Comparison of ENCODE assay signal across 34 cellular contexts in genomic region chr13:71968025-71968424, GRCh38.
DNase-seq lines count a peak whose midpoint lies in the region; ATAC-seq and TF ChIP-seq lines count a peak whose summit lies in the region.
"Had no signal": no experiment of that assay in that cellular context is flagged by ENCODE, and none has a peak within 500 bp of the region (broad histone marks: within the 10 kb centered on the region; RNA-seq: fewer than 3 reads in every experiment).

No MANE protein-coding gene starts in this region.

- no peaks in the 10 kb centered on the region for H3K27me3 ChIP-seq in GM23338 (ENCODE audit: insufficient read depth)
- H3K27me3 ChIP-seq in neural progenitor cell: no peaks in the 10 kb centered on the region
- H3K27me3 ChIP-seq: BLaER1 treated with 17β-estradiol and CSF1 and Interleukin-3, amounts not matched to agents 10 nM and 100 nM; body of pancreas; esophagus squamous epithelium; gastrocnemius medialis; spleen had no signal

- no peak overlapping the region for H2AFZ ChIP-seq in GM23338
- H2AFZ ChIP-seq in neural progenitor cell (replicated peaks): no peak overlapping the region

- no peaks in the 10 kb centered on the region for H3K9me3 ChIP-seq in neural progenitor cell (ENCODE audit: low read depth)
- H3K9me3 ChIP-seq: BLaER1 treated with 17β-estradiol and CSF1 and Interleukin-3, amounts not matched to agents 10 nM and 100 nM; body of pancreas; esophagus squamous epithelium; gastrocnemius medialis; HAP-1; spleen had no signal

- peaks cover 11% of the 10 kb centered on the region; the same call in 1 of the 2 replicates for H3K4me1 ChIP-seq in GM23338 (ENCODE audit: insufficient read depth)
- peaks cover 22% of the 10 kb centered on the region for H3K4me1 ChIP-seq in neural progenitor cell
- H3K4me1 ChIP-seq: BLaER1 treated with 17β-estradiol and CSF1 and Interleukin-3, amounts not matched to agents 10 nM and 100 nM; body of pancreas; esophagus squamous epithelium; gastrocnemius medialis; spleen had no signal

- H3K27me3 Mint-ChIP-seq in GM23338 (ENCODE audit: insufficient read depth, low read depth, poor library complexity) (no peaks in the 10 kb centered on the region), neural progenitor cell (ENCODE audit: insufficient read depth, low read depth) (no peaks in the 10 kb centered on the region)
- no peaks in the 10 kb centered on the region for H3K27me3 Mint-ChIP-seq in stimulated activated naive CD8-positive, alpha-beta T cell treated with anti-CD3 and anti-CD28 coated beads, Interleukin-15, amount 100 ng/mL, for 72 hours
- H3K27me3 Mint-ChIP-seq: activated naive CD8-positive, alpha-beta T cell treated with anti-CD3 and anti-CD28 coated beads, Interleukin-2, amount 10 ng/mL, durations not matched to agents 7 days and 5 days; IgD-negative memory B cell had no signal

- H3K4me3 ChIP-seq in GM23338 (no peak overlapping the region), astrocyte of the cerebellum (ENCODE audit: low read depth, low read length) (no peak overlapping the region), neural progenitor cell (no peak overlapping the region)
- H3K4me3 ChIP-seq: BLaER1 treated with 17β-estradiol and CSF1 and Interleukin-3, amounts not matched to agents 10 nM and 100 nM; body of pancreas; esophagus squamous epithelium; gastrocnemius medialis; HAP-1; spleen had no signal

- H3K27ac ChIP-seq in GM23338 (ENCODE audit: low read depth): peak overlapping the region; percentile 56; the same call in 1 of the 2 replicates
- H3K27ac ChIP-seq in neural progenitor cell: no peak overlapping the region
- H3K27ac ChIP-seq: BLaER1 treated with 17β-estradiol and CSF1 and Interleukin-3, amounts not matched to agents 10 nM and 100 nM; body of pancreas; esophagus squamous epithelium; gastrocnemius medialis; HL-60; spleen had no signal

- intact Hi-C loops in posterior vena cava (cut with DNase I): no loop called here

- H3K36me3 Mint-ChIP-seq in GM23338 (ENCODE audit: low read depth) (no peaks in the 10 kb centered on the region), neural progenitor cell (no peaks in the 10 kb centered on the region)
- H3K36me3 Mint-ChIP-seq: activated naive CD8-positive, alpha-beta T cell treated with anti-CD3 and anti-CD28 coated beads, Interleukin-2, amount 10 ng/mL, durations not matched to agents 7 days and 5 days; IgD-negative memory B cell; stimulated activated effector memory CD8-positive, alpha-beta T cell treated with anti-CD3 and anti-CD28 coated beads, Interleukin-12 subunit alpha, Interleukin-12 subunit beta, amount 100 ng/mL, for 72 hours had no signal

- H3K4me3 Mint-ChIP-seq in GM23338: no peak overlapping the region; the same call in 2 of the 3 replicates
- H3K4me3 Mint-ChIP-seq in neural progenitor cell: no peak overlapping the region
- no peak overlapping the region for H3K4me3 Mint-ChIP-seq in stimulated activated naive CD8-positive, alpha-beta T cell treated with anti-CD3 and anti-CD28 coated beads, Interleukin-15, amount 100 ng/mL, for 72 hours
- H3K4me3 Mint-ChIP-seq: activated CD8-positive, alpha-beta T cell treated with anti-CD3 and anti-CD28 coated beads for 36 hours; activated naive CD8-positive, alpha-beta T cell treated with anti-CD3 and anti-CD28 coated beads, Interleukin-2, amount 10 ng/mL, durations not matched to agents 7 days and 5 days; IgD-negative memory B cell; stimulated activated effector memory CD8-positive, alpha-beta T cell treated with anti-CD3 and anti-CD28 coated beads, Interleukin-12 subunit alpha, Interleukin-12 subunit beta, amount 100 ng/mL, for 72 hours had no signal

- H3K9me3 Mint-ChIP-seq in GM23338 (no peaks in the 10 kb centered on the region), neural progenitor cell (no peaks in the 10 kb centered on the region)
- H3K9me3 Mint-ChIP-seq in stimulated activated naive CD8-positive, alpha-beta T cell treated with anti-CD3 and anti-CD28 coated beads, Interleukin-15, amount 100 ng/mL, for 72 hours: peaks cover 0 to 6% of the 10 kb centered on the region in 2 donors
- H3K9me3 Mint-ChIP-seq: activated naive CD8-positive, alpha-beta T cell treated with anti-CD3 and anti-CD28 coated beads, Interleukin-2, amount 10 ng/mL, durations not matched to agents 7 days and 5 days had no signal

- DNase-seq in GM23338 (ENCODE audit: low spot score) (peak; percentile 78), astrocyte of the cerebellum (ENCODE audit: low read depth) (peak; percentile 15), glomerular endothelial cell (ENCODE audit: extremely low read depth, low read depth, low spot score) (peak; percentile 27), neural progenitor cell (ENCODE audit: low spot score) (peak; percentile 77), GDM1 (lab: John Stamatoyannopoulos, UW) (no peak), posterior vena cava (ENCODE audit: low spot score) (no peak)
- no peak for DNase-seq in stimulated activated naive CD8-positive, alpha-beta T cell treated with anti-CD3 and anti-CD28 coated beads, Interleukin-15, amount 100 ng/mL, for 72 hours
- DNase-seq: activated CD8-positive, alpha-beta T cell treated with anti-CD3 and anti-CD28 coated beads for 36 hours; activated effector memory CD4-positive, alpha-beta T cell treated with Interleukin-2 at 50 U/mL for 16 hours; activated naive CD8-positive, alpha-beta T cell treated with anti-CD3 and anti-CD28 coated beads, Interleukin-2, amount 10 ng/mL, durations not matched to agents 7 days and 5 days; body of pancreas; COR-L47; DMS79 treated with DMSO at 0.1 percent for 48 hours; effector CD8-positive, alpha-beta T cell; esophagus squamous epithelium; gastrocnemius medialis; hippocampal formation; kidney glomerular epithelial cell; mammary epithelial cell; NCI-H2081 treated with DMSO at 0.1 percent for 48 hours; NCI-H82; occipital lobe; PC-3; SHP77; spleen; stimulated activated CD4-positive, alpha-beta T cell treated with anti-CD3 and anti-CD28 coated beads, Interleukin-2, amount 100 ng/mL, for 48 hours; T-helper 1 cell had no signal

- H3K79me2 ChIP-seq in GM23338 (replicated peaks; ENCODE audit: insufficient read depth) (no peaks in the 10 kb centered on the region), neural progenitor cell (ENCODE audit: low read depth) (no peaks in the 10 kb centered on the region)

- no peaks in the 10 kb centered on the region for H4K20me1 ChIP-seq in GM23338 (replicated peaks; ENCODE audit: insufficient read depth)
- H4K20me1 ChIP-seq in neural progenitor cell (ENCODE audit: low read depth): no peaks in the 10 kb centered on the region
- H4K20me1 ChIP-seq: BLaER1 treated with 17β-estradiol and CSF1 and Interleukin-3, amounts not matched to agents 10 nM and 100 nM had no signal

- no peak for TF ChIP-seq CTCF in GM23338 (conservative IDR thresholded peaks at IDR 0.05; ENCODE audit: low read depth in 2 of 2)
- no peak for TF ChIP-seq CTCF in astrocyte of the cerebellum (IDR thresholded peaks at IDR 0.05; ENCODE audit: low read depth, low read length, missing control alignments)
- TF ChIP-seq CTCF in neural progenitor cell (IDR thresholded peaks at IDR 0.05): no peak

- ATAC-seq in GM23338 (peak; percentile 90), HG02973 (IDR thresholded peaks at IDR 0.05; ENCODE audit: unreplicated experiment) (no peak)
- ATAC-seq in stimulated activated naive CD8-positive, alpha-beta T cell treated with anti-CD3 and anti-CD28 coated beads, Interleukin-15, amount 100 ng/mL, for 72 hours: no peak
- ATAC-seq: activated CD4-positive, CD25-positive, alpha-beta regulatory T cell treated with anti-CD3 and anti-CD28 coated beads, Interleukin-2, amount 50 U/mL, for 24 hours; activated CD8-positive, alpha-beta T cell treated with anti-CD3 and anti-CD28 coated beads for 36 hours; body of pancreas; gastrocnemius medialis; PC-3; stimulated activated effector memory CD8-positive, alpha-beta T cell treated with anti-CD3 and anti-CD28 coated beads, Interleukin-12 subunit alpha, Interleukin-12 subunit beta, amount 100 ng/mL, for 72 hours had no signal

- H3K4me1 Mint-ChIP-seq in GM23338 (peaks cover 26% of the 10 kb centered on the region), neural progenitor cell (peaks cover 7% of the 10 kb centered on the region)
- H3K4me1 Mint-ChIP-seq in stimulated activated naive CD8-positive, alpha-beta T cell treated with anti-CD3 and anti-CD28 coated beads, Interleukin-15, amount 100 ng/mL, for 72 hours: no peaks in the 10 kb centered on the region
- H3K4me1 Mint-ChIP-seq: activated naive CD8-positive, alpha-beta T cell treated with anti-CD3 and anti-CD28 coated beads, Interleukin-2, amount 10 ng/mL, durations not matched to agents 7 days and 5 days; stimulated activated effector memory CD8-positive, alpha-beta T cell treated with anti-CD3 and anti-CD28 coated beads, Interleukin-12 subunit alpha, Interleukin-12 subunit beta, amount 100 ng/mL, for 72 hours had no signal

- H3K9me2 ChIP-seq in GM23338 (ENCODE audit: insufficient read depth): no peaks in the 10 kb centered on the region

- H3K36me3 ChIP-seq in GM23338 (ENCODE audit: insufficient read depth): no peaks in the 10 kb centered on the region
- no peaks in the 10 kb centered on the region for H3K36me3 ChIP-seq in neural progenitor cell
- H3K36me3 ChIP-seq: BLaER1 treated with 17β-estradiol and CSF1 and Interleukin-3, amounts not matched to agents 10 nM and 100 nM; esophagus squamous epithelium; gastrocnemius medialis; HAP-1; spleen had no signal

- H3K9ac ChIP-seq in neural progenitor cell: no peak overlapping the region
- H3K9ac ChIP-seq: BLaER1 treated with 17β-estradiol and CSF1 and Interleukin-3, amounts not matched to agents 10 nM and 100 nM had no signal

- no peak overlapping the region for H3K4me2 ChIP-seq in GM23338
- H3K4me2 ChIP-seq in neural progenitor cell: peak overlapping the region; percentile 11
- H3K4me2 ChIP-seq: BLaER1 treated with 17β-estradiol and CSF1 and Interleukin-3, amounts not matched to agents 10 nM and 100 nM had no signal

- in situ Hi-C loops in astrocyte of the cerebellum (cut with HindIII; ENCODE audit: low sequenced_read_pairs): no loop called here

- H3F3A ChIP-seq in GM23338 (replicated peaks; ENCODE audit: low read depth): no peaks in the 10 kb centered on the region
- no peaks in the 10 kb centered on the region for H3F3A ChIP-seq in neural progenitor cell (ENCODE audit: low read depth)

- H3K27ac Mint-ChIP-seq in GM23338 (peak overlapping the region; percentile 90), neural progenitor cell (no peak overlapping the region)
- no peak overlapping the region for H3K27ac Mint-ChIP-seq in stimulated activated naive CD8-positive, alpha-beta T cell treated with anti-CD3 and anti-CD28 coated beads, Interleukin-15, amount 100 ng/mL, for 72 hours
- H3K27ac Mint-ChIP-seq: activated CD8-positive, alpha-beta T cell treated with anti-CD3 and anti-CD28 coated beads for 36 hours; activated naive CD8-positive, alpha-beta T cell treated with anti-CD3 and anti-CD28 coated beads, Interleukin-2, amount 10 ng/mL, durations not matched to agents 7 days and 5 days; IgD-negative memory B cell; stimulated activated effector memory CD8-positive, alpha-beta T cell treated with anti-CD3 and anti-CD28 coated beads, Interleukin-12 subunit alpha, Interleukin-12 subunit beta, amount 100 ng/mL, for 72 hours had no signal

TF ChIP-seq in GM23338, 12 proteins besides CTCF, POLR2A, EP300 and RAD21 (continues in another document):
- no peak for TF ChIP-seq ZNF331 (CRISPR knock-in tag; IDR thresholded peaks at IDR 0.05; ENCODE audit: low read depth)

Comparison
In these comparisons a context has a peak if more than half of its experiments do, and no peak if none do; other contexts are left out.
1. DNase-seq: peak in GM23338 (single experiment), astrocyte of the cerebellum (single experiment), glomerular endothelial cell (single experiment) and neural progenitor cell (single experiment); none in GDM1 (single experiment), stimulated activated naive CD8-positive, alpha-beta T cell treated with anti-CD3 and anti-CD28 coated beads, Interleukin-15, amount 100 ng/mL, for 72 hours (0 of 2) and posterior vena cava (single experiment).